ENCODE assay signal across 5 cellular contexts in the genomic region with DNA sequence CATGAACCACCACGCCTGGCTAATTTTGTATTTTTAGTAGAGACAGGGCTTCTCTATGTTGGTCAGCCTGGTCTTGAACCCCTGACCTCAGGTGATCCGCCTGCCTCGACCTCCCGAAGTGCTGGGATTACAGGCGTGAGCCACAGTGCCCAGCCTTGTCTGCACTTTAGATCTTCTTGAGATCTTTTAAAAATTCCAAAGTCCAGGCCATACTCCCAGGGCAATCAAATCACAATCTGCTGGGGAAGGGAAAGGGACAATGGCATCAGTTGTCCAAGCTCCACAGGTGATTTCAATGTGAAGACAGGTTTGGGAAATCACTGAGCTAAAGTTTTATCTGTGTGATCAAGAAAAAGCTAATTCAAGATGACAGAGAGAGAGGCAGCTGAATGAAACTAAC.
"Had no signal": no experiment of that assay in that cellular context is flagged by ENCODE, and none has a peak within 500 bp of the region (broad histone marks: within the 10 kb centered on the region; RNA-seq: fewer than 3 reads in every experiment).

No MANE protein-coding gene starts in this region.

- DNase-seq: H9, HCEC 1CT, HFFc6, KBM-7 had no signal

- H3K4me3 ChIP-seq: GM23338 had no signal

- ATAC-seq: GM23338 had no signal
